In genomic region chr14:96194657-96195431, GRCh38 we compare ENCODE assay signal across 17 cellular contexts. TPM values are rescaled to one million over a fixed set of nuclear protein-coding genes. Genes with fewer than 3 reads are reported as not detected.
DNase-seq lines count a peak whose midpoint lies in the region; FAIRE-seq and TF ChIP-seq lines count a peak whose summit lies in the region.
"Had no signal": no experiment of that assay in that cellular context is flagged by ENCODE, and none has a peak within 500 bp of the region (broad histone marks: within the 10 kb centered on the region; RNA-seq: fewer than 3 reads in every experiment).

No MANE protein-coding gene starts in this region.

- H3K27ac ChIP-seq in duodenal mucosa (ENCODE audit: low read depth, low read length) (peak overlapping the region; percentile 7), esophagus squamous epithelium (no peak overlapping the region), vagina (no peak overlapping the region)
- H3K27ac ChIP-seq: cardiac muscle cell, VCaP had no signal

- H3K9ac ChIP-seq in duodenal mucosa (ENCODE audit: low read depth in 1 of 2, low read length in 2 of 2): no peak overlapping the region

- H3K36me3 ChIP-seq in duodenal mucosa (ENCODE audit: control insufficient read depth in 1 of 2, insufficient read depth in 2 of 2, low read length in 2 of 2) (no peaks in the 10 kb centered on the region), esophagus squamous epithelium (no peaks in the 10 kb centered on the region), vagina (no peaks in the 10 kb centered on the region)
- H3K36me3 ChIP-seq: cardiac muscle cell had no signal

- H3K36me3 Mint-ChIP-seq in progenitor cell of endocrine pancreas (ENCODE audit: insufficient read depth): no peaks in the 10 kb centered on the region

- TF ChIP-seq CTCF in NB4 (IDR thresholded peaks at IDR 0.05; ENCODE audit: low read depth, low read length) (no peak), progenitor cell of endocrine pancreas (IDR thresholded peaks at IDR 0.05; ENCODE audit: unreplicated experiment) (no peak), esophagus squamous epithelium (IDR thresholded peaks at IDR 0.05) (no peak), vagina (IDR thresholded peaks at IDR 0.05) (no peak)

- H3K4me1 ChIP-seq in duodenal mucosa (ENCODE audit: control insufficient read depth in 1 of 2, insufficient read depth in 2 of 2, low read length in 2 of 2): peaks cover 0 to 9% of the 10 kb centered on the region in 2 donors
- H3K4me1 ChIP-seq in esophagus squamous epithelium: peaks cover 3 to 61% (median 8%) of the 10 kb centered on the region in 3 donors
- H3K4me1 ChIP-seq in vagina: no peaks in the 10 kb centered on the region

- H3K4me3 ChIP-seq in NB4 (ENCODE audit: low read depth, low read length): no peak overlapping the region
- H3K4me3 ChIP-seq in duodenal mucosa (ENCODE audit: low read depth in 1 of 2, low read length in 2 of 2): no peak overlapping the region
- no peak overlapping the region for H3K4me3 ChIP-seq in esophagus squamous epithelium
- no peak overlapping the region for H3K4me3 ChIP-seq in vagina
- H3K4me3 ChIP-seq: cardiac muscle cell, GM23338 had no signal

- H3K27me3 Mint-ChIP-seq in progenitor cell of endocrine pancreas: peaks cover 22% of the 10 kb centered on the region
- H3K27me3 Mint-ChIP-seq: activated CD4-positive, alpha-beta memory T cell treated with anti-CD3 and anti-CD28 coated beads, Interleukin-2, amount 10 ng/mL, durations not matched to agents 7 days and 5 days had no signal

- TF ChIP-seq POLR2A in GM12891 (IDR thresholded peaks at IDR 0.05; ENCODE audit: low read depth, low read length) (no peak), NB4 (IDR thresholded peaks at IDR 0.05; ENCODE audit: extremely low read depth, insufficient read length) (no peak), esophagus squamous epithelium (IDR thresholded peaks at IDR 0.05) (no peak), vagina (IDR thresholded peaks at IDR 0.05) (no peak)

- no peak overlapping the region for H3K4me3 Mint-ChIP-seq in progenitor cell of endocrine pancreas (ENCODE audit: low read depth)
- H3K4me3 Mint-ChIP-seq: activated CD4-positive, alpha-beta memory T cell treated with anti-CD3 and anti-CD28 coated beads, Interleukin-2, amount 10 ng/mL, durations not matched to agents 7 days and 5 days; GM23338 had no signal

- no peaks in the 10 kb centered on the region for H3K27me3 ChIP-seq in duodenal mucosa (ENCODE audit: control insufficient read depth in 1 of 2, insufficient read depth in 2 of 2, low read length in 2 of 2)
- H3K27me3 ChIP-seq in esophagus squamous epithelium: no peaks in the 10 kb centered on the region
- no peaks in the 10 kb centered on the region for H3K27me3 ChIP-seq in vagina
- H3K27me3 ChIP-seq: cardiac muscle cell had no signal

- H3K27ac Mint-ChIP-seq in progenitor cell of endocrine pancreas: peak overlapping the region; percentile 88
- H3K27ac Mint-ChIP-seq: activated CD4-positive, alpha-beta memory T cell treated with anti-CD3 and anti-CD28 coated beads, Interleukin-2, amount 10 ng/mL, durations not matched to agents 7 days and 5 days; GM23338 had no signal

- DNase-seq in GM12891 (ENCODE audit: insufficient read length, low spot score) (no peak), NB4 (ENCODE audit: low read depth) (peak; percentile 25), progenitor cell of endocrine pancreas (ENCODE audit: low spot score, unreplicated experiment) (no peak), GM19239 (ENCODE audit: insufficient read length, low spot score) (no peak), HuH-7 (ENCODE audit: low spot score) (no peak), esophagus squamous epithelium (lab: John Stamatoyannopoulos, UW) (no peak), vagina (ENCODE audit: extremely low spot score in 2 of 2) (no peak)
- DNase-seq: activated CD4-positive, alpha-beta memory T cell treated with anti-CD3 and anti-CD28 coated beads, Interleukin-2, amount 10 ng/mL, durations not matched to agents 7 days and 5 days; DND-41; head of caudate nucleus; NCI-H1417 treated with DMSO at 0.1 percent for 48 hours; occipital lobe had no signal

- peaks cover 12% of the 10 kb centered on the region for H3K4me1 Mint-ChIP-seq in progenitor cell of endocrine pancreas (ENCODE audit: low read depth)

- H3K9me3 Mint-ChIP-seq in progenitor cell of endocrine pancreas (ENCODE audit: low read depth): peaks cover 4% of the 10 kb centered on the region
- H3K9me3 Mint-ChIP-seq: activated CD4-positive, alpha-beta memory T cell treated with anti-CD3 and anti-CD28 coated beads, Interleukin-2, amount 10 ng/mL, durations not matched to agents 7 days and 5 days; GM23338 had no signal

- H3K9me3 ChIP-seq in duodenal mucosa (ENCODE audit: control insufficient read depth in 1 of 2, low read length in 2 of 2) (no peaks in the 10 kb centered on the region), esophagus squamous epithelium (no peaks in the 10 kb centered on the region), vagina (no peaks in the 10 kb centered on the region)

- 61 to 71% methylated on average over 4 to 11 of the region's 11 CpGs for WGBS in esophagus squamous epithelium, 2 donors

- FAIRE-seq in GM12891 (lab: Jason Lieb, UNC): no peak
- FAIRE-seq in GM19239 (lab: Jason Lieb, UNC): no peak
- FAIRE-seq: keratinocyte had no signal

- intact Hi-C loops in esophagus squamous epithelium (cut with DNase I): no loop called here
- intact Hi-C loops in vagina (cut with DNase I): no loop called here

TF ChIP-seq in GM12891, 5 proteins besides CTCF, POLR2A, EP300 and RAD21:
- TF ChIP-seq PAX5 (IDR thresholded peaks at IDR 0.05; ENCODE audit: insufficient read depth, low read length, severe bottlenecking) (no peak), POLR2AphosphoS5 (IDR thresholded peaks at IDR 0.05; ENCODE audit: low read depth, low read length) (no peak), TAF1 (IDR thresholded peaks at IDR 0.05; ENCODE audit: low read depth, low read length) (no peak), SPI1 (IDR thresholded peaks at IDR 0.05; ENCODE audit: low read depth, low read length) (peak; percentile 90)

RNA-seq across cellular contexts. Expression of gene BDKRB2, which starts 9.8 kb away (rescaled TPM):
- not detected for polyA plus RNA-seq in GM12891 (2012; ENCODE audit: low read depth, missing spikeins)
- 0.36 and 0.42 TPM in 2 replicates for total RNA-seq in progenitor cell of endocrine pancreas
- total RNA-seq in esophagus squamous epithelium: 10 to 100 TPM; 18.8 to 31.2 (median 20.0) TPM
- 23.3 TPM for total RNA-seq in vagina
- total RNA-seq: activated CD4-positive, alpha-beta memory T cell treated with anti-CD3 and anti-CD28 coated beads, Interleukin-2, amount 10 ng/mL, durations not matched to agents 7 days and 5 days had no signal
- polyA plus RNA-seq: cardiac muscle cell had no signal

Comparison
In these comparisons a context has a peak if more than half of its experiments do, and no peak if none do; other contexts are left out.
1. RNA of gene BDKRB2, which starts 9.8 kb away (total RNA-seq): 23.3 TPM in vagina (single experiment) and 18.8 to 31.2 TPM in esophagus squamous epithelium; 0.36 to 0.42 TPM in progenitor cell of endocrine pancreas; every median in the first group is over 10 times any median in the second.